In genomic region chr20:55069951-55070350, GRCh38 we compare ENCODE assay signal across 19 cellular contexts.
DNase-seq lines count a peak whose midpoint lies in the region; ATAC-seq and FAIRE-seq lines count a peak whose summit lies in the region.
"Had no signal": no experiment of that assay in that cellular context is flagged by ENCODE, and none has a peak within 500 bp of the region (broad histone marks: within the 10 kb centered on the region; RNA-seq: fewer than 3 reads in every experiment).

No MANE protein-coding gene starts in this region.

- no peak for ATAC-seq in HG03469 (IDR thresholded peaks at IDR 0.05; ENCODE audit: unreplicated experiment)
- ATAC-seq in HG03025 (IDR thresholded peaks at IDR 0.05; ENCODE audit: low FRiP score, unreplicated experiment), result no peak
- no peak for ATAC-seq in HG03354 (IDR thresholded peaks at IDR 0.05; ENCODE audit: poor library complexity, severe bottlenecking, unreplicated experiment)
- ATAC-seq: GM12878, HCT116 had no signal

- FAIRE-seq in urothelium cell line (lab: Jason Lieb, UNC), result peak; percentile 63
- FAIRE-seq: GM12878 had no signal

- DNase-seq in H4 (ENCODE audit: low spot score) (peak; percentile 33), HT1080 (ENCODE audit: low read depth) (peak; percentile 21), NCI-H146 treated with DMSO at 0.1 percent for 48 hours (lab: John Stamatoyannopoulos, UW; ENCODE audit: unreplicated experiment) (peak; percentile 37), urothelium cell line (ENCODE audit: low spot score) (no peak)
- DNase-seq: C1 segment of cervical spinal cord; Calu3; CD4-positive, alpha-beta memory T cell; COR-L47; DMS153; DND-41; EL; GDM1; GOT3; H9 had no signal
